7 cellular contexts compared by ENCODE assay signal in genomic region chr10:31929986-31930675, GRCh38. TPM values are rescaled to one million over a fixed set of nuclear protein-coding genes. Genes with fewer than 3 reads are reported as not detected.
DNase-seq lines count a peak whose midpoint lies in the region; ATAC-seq and TF ChIP-seq lines count a peak whose summit lies in the region.

No MANE protein-coding gene starts in this region.

- H3K9me3 ChIP-seq in PC-9 (ENCODE audit: insufficient read depth, low read depth): no peaks in the 10 kb centered on the region
- H3K9me3 ChIP-seq in muscle layer of duodenum (ENCODE audit: control insufficient read depth in 1 of 2, low read length in 2 of 2): no peaks in the 10 kb centered on the region

- H3K27ac ChIP-seq in PC-9 (peak overlapping the region; percentile 69), muscle layer of duodenum (ENCODE audit: low read length) (peak overlapping the region; percentile 92)

- H3K79me2 ChIP-seq in PC-9 (ENCODE audit: low read depth): peaks cover 45% of the 10 kb centered on the region

- H3K9me2 ChIP-seq in PC-9 (ENCODE audit: insufficient read depth): no peaks in the 10 kb centered on the region

- H3K27me3 ChIP-seq in PC-9 (ENCODE audit: insufficient read depth, low read depth) (no peaks in the 10 kb centered on the region), muscle layer of duodenum (ENCODE audit: low read depth, low read length) (no peaks in the 10 kb centered on the region)

- intact Hi-C loops in PC-9 (cut with micrococcal nuclease; ENCODE audit: unreplicated experiment): loop anchor here (5.0 to 10.0 kb wide), 4 partner anchors 32 to 415 kb away; partner anchors contain the start of gene EPC1

- no peak for TF ChIP-seq CTCF in PC-9 (conservative IDR thresholded peaks at IDR 0.05)

- peaks cover 12% of the 10 kb centered on the region for H4K20me1 ChIP-seq in PC-9 (ENCODE audit: insufficient read depth)

- CTCF ChIA-PET in PC-9 (lab: Charles Lee): interaction anchor here (0.6 to 1.2 kb wide), 3 partner anchors 12 to 68 kb away, joined by 3 to 4 read pairs (median 3); no protein-coding TSS in a partner anchor

- H3K4me1 ChIP-seq in PC-9 (replicated peaks; ENCODE audit: insufficient read depth) (peaks cover 49% of the 10 kb centered on the region), muscle layer of duodenum (ENCODE audit: control insufficient read depth in 1 of 2, insufficient read depth in 2 of 2, low read length in 2 of 2) (peaks cover 4 to 19% of the 10 kb centered on the region in 2 donors)

- no TSS peak for BruUV-seq in PC-9 (replicated peaks; lab: Mats Ljungman, UMichigan)

- POLR2A ChIA-PET in PC-9 (lab: Charles Lee; ENCODE audit: unreplicated experiment): interaction anchor here (0.6 to 1.6 kb wide), 7 partner anchors 11 to 1500 kb away, joined by 3 to 9 read pairs (median 4); no protein-coding TSS in a partner anchor

- ATAC-seq in GM21786 (IDR thresholded peaks at IDR 0.05; ENCODE audit: unreplicated experiment): peak; percentile 22

- H3K36me3 ChIP-seq in PC-9 (ENCODE audit: low read depth) (no peaks in the 10 kb centered on the region), muscle layer of duodenum (ENCODE audit: control insufficient read depth in 1 of 2, insufficient read depth in 2 of 2, low read length in 2 of 2) (peaks cover 0 to 5% of the 10 kb centered on the region in 2 donors)

- peak overlapping the region; percentile 99 for H3K4me2 ChIP-seq in PC-9

- peak overlapping the region; percentile 88; the same call in 1 of the 2 replicates for H2AFZ ChIP-seq in PC-9

- DNase-seq in GM03348 (ENCODE audit: low spot score) (peak; percentile 16), PC-9 (no peak), cerebellum (ENCODE audit: low spot score) (peak; percentile 7), islet precursor cell (no peak)
- no peak for DNase-seq in activated CD4-positive, CD25-positive, alpha-beta regulatory T cell (lab: John Stamatoyannopoulos, UW)

- H3F3A ChIP-seq in PC-9 (ENCODE audit: insufficient read depth, low read depth): peaks cover 25% of the 10 kb centered on the region; the same call in 1 of the 2 replicates

- H3K4me3 ChIP-seq in PC-9 (peak overlapping the region; percentile 77), muscle layer of duodenum (ENCODE audit: low read depth in 1 of 2, low read length in 2 of 2) (peak overlapping the region; percentile 78 to 97)

RNA-seq across cellular contexts. Expression of gene ARHGAP12, which starts 1.5 kb away (rescaled TPM):
- total RNA-seq in PC-9 (2021): 34.3 and 51.9 TPM in 2 replicates
- total RNA-seq in cerebellum: 78.3 TPM

Comparison
In these comparisons a context has a peak if more than half of its experiments do, and no peak if none do; other contexts are left out.
1. DNase-seq: peak in GM03348 (single experiment) and cerebellum (single experiment); none in PC-9 (0 of 2), activated CD4-positive, CD25-positive, alpha-beta regulatory T cell (0 of 4) and islet precursor cell (single experiment).